ENCODE assay signal across 25 cellular contexts in the genomic region with DNA sequence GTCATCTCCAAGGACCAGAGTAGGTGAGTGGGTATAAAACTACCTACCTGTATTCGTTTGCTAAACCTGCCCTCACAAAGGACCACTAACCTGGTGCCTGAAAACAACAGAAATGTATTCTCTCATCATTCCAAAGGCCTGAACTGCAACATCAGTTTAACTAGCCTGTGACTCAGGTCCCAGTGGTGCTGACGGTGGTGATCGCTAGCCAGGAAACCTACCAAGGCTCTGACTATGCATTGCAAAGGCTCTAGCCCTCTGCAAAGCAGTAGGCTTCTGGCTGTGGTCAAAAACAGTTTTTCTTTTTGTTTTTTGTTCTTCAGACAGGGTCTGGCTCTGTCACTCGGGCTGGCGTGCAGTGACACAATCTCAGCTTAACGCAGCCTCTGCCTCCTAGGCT.
"Had no signal": no experiment of that assay in that cellular context is flagged by ENCODE, and none has a peak within 500 bp of the region (broad histone marks: within the 10 kb centered on the region; RNA-seq: fewer than 3 reads in every experiment).

No MANE protein-coding gene starts in this region.

- H3K4me3 ChIP-seq: pancreas, psoas muscle, sigmoid colon, smooth muscle cell, stomach, suprapubic skin, tibial nerve had no signal

- H3K4me2 ChIP-seq: smooth muscle cell had no signal

- FAIRE-seq: islet of Langerhans, pancreas had no signal

- H3K27ac ChIP-seq: foreskin keratinocyte, neutrophil, pancreas, psoas muscle, sigmoid colon, stomach, suprapubic skin, tibial nerve, VCaP had no signal

- H3K27me3 ChIP-seq: foreskin keratinocyte, pancreas, tibial nerve had no signal

- ATAC-seq: effector memory CD8-positive, alpha-beta T cell; foreskin keratinocyte; left ventricle myocardium superior; pancreas; psoas muscle; stimulated activated naive B cell treated with anti-CD40 and anti-IgM and Interleukin-4, amounts not matched to agents 10 μg/mL and 1 μg/mL and 100 μg/mL, for 72 hours had no signal

- H3K36me3 ChIP-seq: neutrophil, pancreas, sigmoid colon, stomach, suprapubic skin, tibial nerve had no signal

- DNase-seq: activated CD4-positive, alpha-beta T cell treated with anti-CD3 and anti-CD28 coated beads for 4 hours; activated CD4-positive, alpha-beta T cell treated with anti-CD3 and anti-CD28 coated beads, Interleukin-2, amount 50 U/mL, for 48 hours; activated CD8-positive, alpha-beta memory T cell treated with anti-CD3 and anti-CD28 coated beads for 24 hours; activated gamma-delta T cell treated with Interleukin-2 at 50 U/mL for 16 hours; activated naive CD4-positive, alpha-beta T cell treated with anti-CD3 and anti-CD28 coated beads, Interleukin-2, amount 50 U/mL, for 16 hours; amniotic stem cell; caudate nucleus; cortex of kidney; effector memory CD8-positive, alpha-beta T cell; foreskin keratinocyte; left ventricle myocardium superior; nephron progenitor cell; pancreas; psoas muscle; sigmoid colon; stimulated activated CD4-positive, alpha-beta T cell treated with anti-CD3 and anti-CD28 coated beads, Interleukin-15, amount 100 ng/mL, for 24 hours; stimulated activated CD4-positive, alpha-beta T cell treated with anti-CD3 and anti-CD28 coated beads, Interleukin-2, amount 100 ng/mL, for 24 hours; stimulated activated naive B cell treated with anti-CD40 and anti-IgM and Interleukin-4, amounts not matched to agents 10 μg/mL and 1 μg/mL and 100 μg/mL, for 72 hours; stomach had no signal

- H3K4me1 ChIP-seq: foreskin keratinocyte, pancreas, psoas muscle, sigmoid colon, stomach, suprapubic skin, tibial nerve had no signal

- H3K9me3 ChIP-seq: neutrophil, pancreas, psoas muscle, sigmoid colon, stomach, suprapubic skin, tibial nerve had no signal
